ENCODE assay signal across 23 cellular contexts in genomic region chr2:227130636-227131035, GRCh38. TPM values are rescaled to one million over a fixed set of nuclear protein-coding genes. Genes with fewer than 3 reads are reported as not detected.
"Had no signal": no experiment of that assay in that cellular context is flagged by ENCODE, and none has a peak within 500 bp of the region (broad histone marks: within the 10 kb centered on the region; RNA-seq: fewer than 3 reads in every experiment).

No MANE protein-coding gene starts in this region.

- H3K4me1 ChIP-seq: ascending aorta had no signal

- H3K27ac ChIP-seq: ascending aorta, cardiac muscle cell, PC-9, WERI-Rb-1 had no signal

- H3K4me1 Mint-ChIP-seq: activated CD4-positive, alpha-beta T cell treated with anti-CD3 and anti-CD28 coated beads, Interleukin-2, amount 10 ng/mL, durations not matched to agents 24 days and 14 days; activated naive CD4-positive, alpha-beta T cell treated with anti-CD3 and anti-CD28 coated beads, Interleukin-2, amount 50 U/mL, for 24 hours; activated naive CD8-positive, alpha-beta T cell treated with anti-CD3 and anti-CD28 coated beads, Interleukin-2, amount 10 ng/mL, durations not matched to agents 7 days and 5 days had no signal

- H2AFZ ChIP-seq: PC-9 had no signal

- H3K27me3 ChIP-seq: ascending aorta, cardiac muscle cell had no signal

- H3K27ac Mint-ChIP-seq: activated CD4-positive, alpha-beta T cell treated with anti-CD3 and anti-CD28 coated beads, Interleukin-2, amount 10 ng/mL, durations not matched to agents 24 days and 14 days; activated CD8-positive, alpha-beta T cell treated with anti-CD3 and anti-CD28 coated beads for 36 hours; activated naive CD4-positive, alpha-beta T cell treated with anti-CD3 and anti-CD28 coated beads, Interleukin-2, amount 50 U/mL, for 24 hours; activated naive CD8-positive, alpha-beta T cell treated with anti-CD3 and anti-CD28 coated beads, Interleukin-2, amount 10 ng/mL, durations not matched to agents 7 days and 5 days; activated T-cell treated with anti-CD3 and anti-CD28 coated beads, Interleukin-2, amount 50 U/mL, for 24 hours; activated T-helper 2 cell treated with anti-CD3 and anti-CD28 coated beads, Interferon-gamma antibody, Interleukin-2, Interleukin-4, amounts not matched to agents 10 μg/mL and 5 μg/mL and 100 μg/mL, durations not matched to agents 14 hours and 24 hours and 36 hours had no signal

- H3K4me2 ChIP-seq: PC-9 had no signal

- DNase-seq: activated CD4-positive, alpha-beta T cell treated with anti-CD3 and anti-CD28 coated beads, Interleukin-2, amount 10 ng/mL, durations not matched to agents 24 days and 14 days; activated CD4-positive, alpha-beta T cell treated with anti-CD3 and anti-CD28 coated beads, Interleukin-2, amount 50 U/mL, for 4 hours; activated CD8-positive, alpha-beta T cell treated with anti-CD3 and anti-CD28 coated beads for 36 hours; activated gamma-delta T cell; activated naive CD4-positive, alpha-beta T cell treated with Interleukin-2 at 50 U/mL for 16 hours; activated naive CD8-positive, alpha-beta T cell treated with anti-CD3 and anti-CD28 coated beads, Interleukin-2, amount 10 ng/mL, durations not matched to agents 7 days and 5 days; activated T-cell treated with anti-CD3 and anti-CD28 coated beads, Interleukin-2, amount 50 U/mL, for 24 hours; NCI-H1417; NCI-H146; NCI-H187; NCI-H2171; NCI-H510A; NCI-H526; PC-9; Right ventricle myocardium superior; T-helper 1 cell; WERI-Rb-1 had no signal

- H3K9me3 ChIP-seq: ascending aorta had no signal

- ATAC-seq: activated CD8-positive, alpha-beta T cell treated with anti-CD3 and anti-CD28 coated beads for 36 hours had no signal

- H3K36me3 ChIP-seq: ascending aorta, cardiac muscle cell, WERI-Rb-1 had no signal

- H3K4me3 Mint-ChIP-seq: activated CD4-positive, alpha-beta T cell treated with anti-CD3 and anti-CD28 coated beads, Interleukin-2, amount 10 ng/mL, durations not matched to agents 24 days and 14 days; activated CD8-positive, alpha-beta T cell treated with anti-CD3 and anti-CD28 coated beads for 36 hours; activated naive CD4-positive, alpha-beta T cell treated with anti-CD3 and anti-CD28 coated beads, Interleukin-2, amount 50 U/mL, for 24 hours; activated naive CD8-positive, alpha-beta T cell treated with anti-CD3 and anti-CD28 coated beads, Interleukin-2, amount 10 ng/mL, durations not matched to agents 7 days and 5 days; activated T-cell treated with anti-CD3 and anti-CD28 coated beads, Interleukin-2, amount 50 U/mL, for 24 hours had no signal

- H3K4me3 ChIP-seq: ascending aorta, cardiac muscle cell, PC-9 had no signal

- H3K36me3 Mint-ChIP-seq: activated naive CD4-positive, alpha-beta T cell treated with anti-CD3 and anti-CD28 coated beads, Interleukin-2, amount 50 U/mL, for 24 hours; activated naive CD8-positive, alpha-beta T cell treated with anti-CD3 and anti-CD28 coated beads, Interleukin-2, amount 10 ng/mL, durations not matched to agents 7 days and 5 days had no signal

- H3K9me3 Mint-ChIP-seq: activated CD4-positive, alpha-beta T cell treated with anti-CD3 and anti-CD28 coated beads, Interleukin-2, amount 10 ng/mL, durations not matched to agents 24 days and 14 days; activated CD8-positive, alpha-beta T cell treated with anti-CD3 and anti-CD28 coated beads for 36 hours; activated naive CD4-positive, alpha-beta T cell treated with anti-CD3 and anti-CD28 coated beads, Interleukin-2, amount 50 U/mL, for 24 hours; activated naive CD8-positive, alpha-beta T cell treated with anti-CD3 and anti-CD28 coated beads, Interleukin-2, amount 10 ng/mL, durations not matched to agents 7 days and 5 days; activated T-cell treated with anti-CD3 and anti-CD28 coated beads, Interleukin-2, amount 50 U/mL, for 24 hours; activated T-helper 2 cell treated with anti-CD3 and anti-CD28 coated beads, Interferon-gamma antibody, Interleukin-2, Interleukin-4, amounts not matched to agents 10 μg/mL and 5 μg/mL and 100 μg/mL, durations not matched to agents 14 hours and 24 hours and 36 hours had no signal

RNA-seq across cellular contexts. Expression of gene COL4A4, which starts 33.4 kb away (rescaled TPM):
- total RNA-seq: activated CD4-positive, alpha-beta T cell treated with anti-CD3 and anti-CD28 coated beads, Interleukin-2, amount 10 ng/mL, durations not matched to agents 24 days and 14 days; activated CD8-positive, alpha-beta memory T cell treated with anti-CD3 and anti-CD28 coated beads for 36 hours; activated CD8-positive, alpha-beta T cell treated with anti-CD3 and anti-CD28 coated beads for 36 hours; activated naive CD8-positive, alpha-beta T cell treated with anti-CD3 and anti-CD28 coated beads, Interleukin-2, amount 10 ng/mL, durations not matched to agents 7 days and 5 days; activated T-helper 2 cell treated with anti-CD3 and anti-CD28 coated beads, Interferon-gamma antibody, Interleukin-2, Interleukin-4, amounts not matched to agents 10 μg/mL and 5 μg/mL and 100 μg/mL, durations not matched to agents 14 hours and 24 hours and 36 hours had no signal

RNA-seq across cellular contexts. Expression of gene COL4A3, which starts 33.8 kb away (rescaled TPM):
- total RNA-seq: activated CD4-positive, alpha-beta T cell treated with anti-CD3 and anti-CD28 coated beads, Interleukin-2, amount 10 ng/mL, durations not matched to agents 24 days and 14 days; activated CD8-positive, alpha-beta memory T cell treated with anti-CD3 and anti-CD28 coated beads for 36 hours; activated CD8-positive, alpha-beta T cell treated with anti-CD3 and anti-CD28 coated beads for 36 hours; activated naive CD8-positive, alpha-beta T cell treated with anti-CD3 and anti-CD28 coated beads, Interleukin-2, amount 10 ng/mL, durations not matched to agents 7 days and 5 days; activated T-helper 2 cell treated with anti-CD3 and anti-CD28 coated beads, Interferon-gamma antibody, Interleukin-2, Interleukin-4, amounts not matched to agents 10 μg/mL and 5 μg/mL and 100 μg/mL, durations not matched to agents 14 hours and 24 hours and 36 hours; cardiac muscle cell; T-helper 2 cell treated with Interferon-gamma antibody and Interleukin-4, amounts not matched to agents 100 ng/mL and 5 ng/mL, for 36 hours had no signal
